In the genomic region with DNA sequence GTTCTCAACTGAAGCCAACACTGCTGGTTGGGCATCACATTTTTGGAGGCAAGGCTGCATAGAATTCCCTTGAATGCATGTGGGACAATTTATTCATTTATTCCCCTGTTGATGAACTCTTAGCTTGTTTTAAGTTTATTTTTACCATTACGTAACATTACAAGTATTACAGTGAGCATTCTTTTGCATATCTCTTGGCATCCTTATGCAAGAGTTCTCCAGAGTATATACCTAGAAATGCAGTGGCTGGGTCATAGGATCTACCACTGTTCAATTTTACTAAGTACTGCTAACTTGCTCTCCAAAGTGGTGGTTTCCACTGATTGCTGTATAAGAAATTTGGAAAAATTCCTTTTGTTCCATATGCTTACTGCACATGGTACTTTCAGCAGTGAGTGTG, we compare ENCODE assay signal across 25 cellular contexts.
"Had no signal": no experiment of that assay in that cellular context is flagged by ENCODE, and none has a peak within 500 bp of the region (broad histone marks: within the 10 kb centered on the region; RNA-seq: fewer than 3 reads in every experiment).

No MANE protein-coding gene starts in this region.

- H3K36me3 ChIP-seq: brain microvascular endothelial cell, cardiac muscle cell, Peyer's patch, SJCRH30 had no signal

- H3K36me3 Mint-ChIP-seq: activated CD8-positive, alpha-beta memory T cell treated with anti-CD3 and anti-CD28 coated beads, Interleukin-2, amount 10 ng/mL, durations not matched to agents 7 days and 5 days; activated naive CD4-positive, alpha-beta T cell treated with anti-CD3 and anti-CD28 coated beads, Interleukin-2, amount 50 U/mL, for 24 hours had no signal

- H3K4me1 ChIP-seq: Peyer's patch had no signal

- H3K4me3 Mint-ChIP-seq: activated B cell treated with CpG ODN at 0.5 μM for 24 hours; activated CD4-positive, alpha-beta T cell treated with anti-CD3 and anti-CD28 coated beads, Interleukin-2, amount 10 ng/mL, durations not matched to agents 24 days and 14 days; activated CD8-positive, alpha-beta memory T cell treated with anti-CD3 and anti-CD28 coated beads, Interleukin-2, amount 10 ng/mL, durations not matched to agents 7 days and 5 days; activated naive CD4-positive, alpha-beta T cell treated with anti-CD3 and anti-CD28 coated beads, Interleukin-2, amount 50 U/mL, for 24 hours; activated T-cell treated with anti-CD3 and anti-CD28 coated beads, Interleukin-2, amount 50 U/mL, for 24 hours; activated T-helper 1 cell treated with anti-CD3 and anti-CD28 coated beads, Interleukin-12 subunit alpha, Interleukin-12 subunit beta, Interleukin-2, Interleukin-4 antibody, amounts not matched to agents 30 ng/mL and 10 ng/mL and 1 ng/mL, durations not matched to agents 14 hours and 24 hours and 36 hours had no signal

- H3K9me3 ChIP-seq: Peyer's patch, SK-N-SH had no signal

- H3K27me3 Mint-ChIP-seq: activated B cell treated with CpG ODN at 0.5 μM for 24 hours; activated CD4-positive, alpha-beta T cell treated with anti-CD3 and anti-CD28 coated beads, Interleukin-2, amount 10 ng/mL, durations not matched to agents 24 days and 14 days; activated CD8-positive, alpha-beta memory T cell treated with anti-CD3 and anti-CD28 coated beads, Interleukin-2, amount 10 ng/mL, durations not matched to agents 7 days and 5 days; activated T-cell treated with anti-CD3 and anti-CD28 coated beads, Interleukin-2, amount 50 U/mL, for 24 hours had no signal

- H3K4me1 Mint-ChIP-seq: activated CD4-positive, alpha-beta T cell treated with anti-CD3 and anti-CD28 coated beads, Interleukin-2, amount 10 ng/mL, durations not matched to agents 24 days and 14 days; activated CD8-positive, alpha-beta memory T cell treated with anti-CD3 and anti-CD28 coated beads, Interleukin-2, amount 10 ng/mL, durations not matched to agents 7 days and 5 days; activated naive CD4-positive, alpha-beta T cell treated with anti-CD3 and anti-CD28 coated beads, Interleukin-2, amount 50 U/mL, for 24 hours had no signal

- H3K9me3 Mint-ChIP-seq: activated B cell treated with CpG ODN at 0.5 μM for 24 hours; activated CD4-positive, alpha-beta T cell treated with anti-CD3 and anti-CD28 coated beads, Interleukin-2, amount 10 ng/mL, durations not matched to agents 24 days and 14 days; activated naive CD4-positive, alpha-beta T cell treated with anti-CD3 and anti-CD28 coated beads, Interleukin-2, amount 50 U/mL, for 24 hours; activated T-cell treated with anti-CD3 and anti-CD28 coated beads, Interleukin-2, amount 50 U/mL, for 24 hours; activated T-helper 1 cell treated with anti-CD3 and anti-CD28 coated beads, Interleukin-12 subunit alpha, Interleukin-12 subunit beta, Interleukin-2, Interleukin-4 antibody, amounts not matched to agents 30 ng/mL and 10 ng/mL and 1 ng/mL, durations not matched to agents 14 hours and 24 hours and 36 hours had no signal

- H3K4me3 ChIP-seq: cardiac muscle cell, Peyer's patch, SJCRH30 had no signal

- H3K27me3 ChIP-seq: brain microvascular endothelial cell, Peyer's patch, SJCRH30 had no signal

- H3K27ac ChIP-seq: brain microvascular endothelial cell, cardiac muscle cell, Peyer's patch, RWPE1, SJCRH30 had no signal

- DNase-seq: activated B cell treated with CpG ODN at 0.5 μM for 24 hours; activated CD4-positive, alpha-beta T cell treated with anti-CD3 and anti-CD28 coated beads for 1 hour; activated CD4-positive, alpha-beta T cell treated with anti-CD3 and anti-CD28 coated beads, Interleukin-2, amount 10 ng/mL, durations not matched to agents 24 days and 14 days; activated CD4-positive, alpha-beta T cell treated with anti-CD3 and anti-CD28 coated beads, Interleukin-2, amount 50 U/mL, for 48 hours; activated CD8-positive, alpha-beta memory T cell treated with anti-CD3 and anti-CD28 coated beads, Interleukin-2, amount 10 ng/mL, durations not matched to agents 7 days and 5 days; activated effector memory CD4-positive, alpha-beta T cell treated with Interleukin-2 at 50 U/mL for 16 hours; activated naive CD4-positive, alpha-beta T cell; activated T-cell treated with anti-CD3 and anti-CD28 coated beads, Interleukin-2, amount 50 U/mL, for 24 hours; amygdala; brain microvascular endothelial cell; NCI-H1092; NCI-H1417; NCI-H1930; NCI-H2171; NCI-H2227 treated with DMSO at 0.1 percent for 48 hours; NCI-H774; Peyer's patch; Right ventricle myocardium superior; SJCRH30; SK-N-SH; SW 1271 had no signal

- ATAC-seq: activated CD8-positive, alpha-beta memory T cell treated with anti-CD3 and anti-CD28 coated beads, Interleukin-2, amount 10 ng/mL, durations not matched to agents 7 days and 5 days had no signal

- H3K27ac Mint-ChIP-seq: activated B cell treated with CpG ODN at 0.5 μM for 24 hours; activated CD4-positive, alpha-beta T cell treated with anti-CD3 and anti-CD28 coated beads, Interleukin-2, amount 10 ng/mL, durations not matched to agents 24 days and 14 days; activated CD8-positive, alpha-beta memory T cell treated with anti-CD3 and anti-CD28 coated beads, Interleukin-2, amount 10 ng/mL, durations not matched to agents 7 days and 5 days; activated naive CD4-positive, alpha-beta T cell treated with anti-CD3 and anti-CD28 coated beads, Interleukin-2, amount 50 U/mL, for 24 hours; activated T-cell treated with anti-CD3 and anti-CD28 coated beads, Interleukin-2, amount 50 U/mL, for 24 hours; activated T-helper 1 cell treated with anti-CD3 and anti-CD28 coated beads, Interleukin-12 subunit alpha, Interleukin-12 subunit beta, Interleukin-2, Interleukin-4 antibody, amounts not matched to agents 30 ng/mL and 10 ng/mL and 1 ng/mL, durations not matched to agents 14 hours and 24 hours and 36 hours had no signal
